25 cellular contexts compared by ENCODE assay signal in the genomic region with DNA sequence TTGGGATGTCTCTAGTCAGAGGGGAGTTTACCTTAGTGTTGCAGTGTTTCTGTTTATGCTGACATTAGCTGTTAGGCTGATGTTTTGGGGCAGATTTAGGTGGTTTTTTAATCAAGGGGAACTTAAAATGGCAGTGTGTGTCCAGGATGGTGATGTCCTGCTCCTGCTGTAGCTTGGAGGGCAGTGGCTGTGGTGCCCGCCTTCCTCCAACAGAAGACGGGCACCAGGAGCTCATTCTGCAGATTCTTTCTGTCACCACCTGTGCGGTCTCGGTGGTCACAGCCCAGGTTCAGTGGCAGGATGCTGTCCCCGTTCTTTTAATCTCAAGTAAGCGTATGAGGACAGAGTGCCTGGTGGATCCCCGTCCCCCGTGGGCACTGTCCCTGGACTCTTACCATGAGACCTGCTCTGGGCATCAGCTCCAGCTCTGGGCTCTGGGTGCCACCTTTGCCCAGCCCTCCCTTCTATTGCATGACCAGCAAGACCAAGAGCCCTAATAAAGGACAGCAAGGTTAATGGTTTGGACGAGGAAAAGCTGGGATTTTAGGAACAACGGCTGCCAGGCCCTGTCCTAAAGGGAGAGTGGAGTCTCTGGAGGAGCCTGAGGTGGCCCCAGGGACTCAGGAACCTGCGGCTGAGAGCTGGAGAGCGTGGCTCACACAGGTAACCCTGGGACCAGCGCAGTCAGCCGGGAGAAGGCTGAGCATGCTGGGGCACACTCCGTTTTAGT.
DNase-seq lines count a peak whose midpoint lies in the region; ATAC-seq and TF ChIP-seq lines count a peak whose summit lies in the region.
"Had no signal": no experiment of that assay in that cellular context is flagged by ENCODE, and none has a peak within 500 bp of the region (broad histone marks: within the 10 kb centered on the region; RNA-seq: fewer than 3 reads in every experiment).

No MANE protein-coding gene starts in this region.

- no peak overlapping the region for H3K4me3 ChIP-seq in H7 (ENCODE audit: insufficient read depth, low read depth, low read length)
- H3K4me3 ChIP-seq: cardiac muscle cell, HAP-1, SJSA1, skin epidermis, thyroid gland had no signal

- H3K36me3 Mint-ChIP-seq in osteocyte (ENCODE audit: unreplicated experiment), result no peaks in the 10 kb centered on the region
- H3K36me3 Mint-ChIP-seq: CD8-positive, alpha-beta T cell; naive thymus-derived CD8-positive, alpha-beta T cell had no signal

- intact Hi-C loops in left cardiac atrium (cut with DNase I), result loop anchor here in 1 of 2 donors (10.0 kb wide), 1 partner anchor 326 kb away; a partner anchor contains a TSS

- TF ChIP-seq CTCF in osteocyte (IDR thresholded peaks at IDR 0.05), result no peak

- no peak overlapping the region for H3K4me3 Mint-ChIP-seq in osteocyte (ENCODE audit: unreplicated experiment)
- H3K4me3 Mint-ChIP-seq: activated CD4-positive, alpha-beta T cell treated with anti-CD3 and anti-CD28 coated beads, Interleukin-2, amount 10 ng/mL, durations not matched to agents 7 days and 5 days; CD8-positive, alpha-beta T cell; dendritic cell treated with granulocyte-macrophage colony-stimulating factor and Interleukin-4, amounts not matched to agents 40 ng/mL and 50 ng/mL, for 4 days; mesothelial cell of epicardium had no signal

- DNase-seq in H7, result peak; percentile 36
- DNase-seq in M059J (ENCODE audit: low read depth), result peak; percentile 16
- no peak for DNase-seq in left cardiac atrium
- DNase-seq in osteocyte (ENCODE audit: extremely low spot score, unreplicated experiment), result peak; percentile 70
- no peak for DNase-seq in NCI-H2171 treated with DMSO at 0.1 percent for 48 hours (lab: John Stamatoyannopoulos, UW)
- DNase-seq: activated CD4-positive, alpha-beta T cell treated with anti-CD3 and anti-CD28 coated beads, Interleukin-2, amount 10 ng/mL, durations not matched to agents 7 days and 5 days; activated naive CD4-positive, alpha-beta T cell treated with Interleukin-2 at 50 U/mL for 16 hours; amygdala; MV-4-11; naive thymus-derived CD8-positive, alpha-beta T cell; NCI-H187 treated with DMSO at 0.1 percent for 48 hours; NCI-H345; OCI-M1; stimulated activated naive CD4-positive, alpha-beta T cell; T-helper 2 cell; thyroid gland had no signal

- ATAC-seq in left cardiac atrium, result peak; percentile 40 to 74
- no peak for ATAC-seq in HG03521 (IDR thresholded peaks at IDR 0.05; ENCODE audit: unreplicated experiment)
- ATAC-seq in HG03095 (IDR thresholded peaks at IDR 0.05; ENCODE audit: unreplicated experiment), result no peak
- ATAC-seq: CD8-positive, alpha-beta T cell; naive thymus-derived CD8-positive, alpha-beta T cell had no signal

- H3K9me3 Mint-ChIP-seq in osteocyte (ENCODE audit: unreplicated experiment), result peaks cover 4% of the 10 kb centered on the region
- H3K9me3 Mint-ChIP-seq: activated CD4-positive, alpha-beta T cell treated with anti-CD3 and anti-CD28 coated beads, Interleukin-2, amount 10 ng/mL, durations not matched to agents 7 days and 5 days; CD8-positive, alpha-beta T cell; dendritic cell treated with granulocyte-macrophage colony-stimulating factor and Interleukin-4, amounts not matched to agents 40 ng/mL and 50 ng/mL, for 4 days had no signal

- no peaks in the 10 kb centered on the region for H3K36me3 ChIP-seq in H7 (replicated peaks; ENCODE audit: control insufficient read depth, insufficient read depth, low read length)
- H3K36me3 ChIP-seq: cardiac muscle cell, HAP-1, SJSA1, thyroid gland had no signal

- H3K4me1 Mint-ChIP-seq in osteocyte (ENCODE audit: unreplicated experiment), result no peaks in the 10 kb centered on the region
- H3K4me1 Mint-ChIP-seq: activated CD4-positive, alpha-beta T cell treated with anti-CD3 and anti-CD28 coated beads, Interleukin-2, amount 10 ng/mL, durations not matched to agents 7 days and 5 days; mesothelial cell of epicardium had no signal

- H3K27me3 ChIP-seq in H7 (ENCODE audit: control insufficient read depth, insufficient read depth, low read length), result no peaks in the 10 kb centered on the region
- H3K27me3 ChIP-seq: cardiac muscle cell, SJSA1, thyroid gland had no signal

- no peaks in the 10 kb centered on the region for H3K27me3 Mint-ChIP-seq in osteocyte (ENCODE audit: unreplicated experiment)
- H3K27me3 Mint-ChIP-seq: activated CD4-positive, alpha-beta T cell treated with anti-CD3 and anti-CD28 coated beads, Interleukin-2, amount 10 ng/mL, durations not matched to agents 7 days and 5 days had no signal

- no peak overlapping the region for H3K27ac Mint-ChIP-seq in osteocyte (ENCODE audit: unreplicated experiment)
- H3K27ac Mint-ChIP-seq: activated CD4-positive, alpha-beta T cell treated with anti-CD3 and anti-CD28 coated beads, Interleukin-2, amount 10 ng/mL, durations not matched to agents 7 days and 5 days; CD8-positive, alpha-beta T cell; dendritic cell treated with granulocyte-macrophage colony-stimulating factor and Interleukin-4, amounts not matched to agents 40 ng/mL and 50 ng/mL, for 4 days; mesothelial cell of epicardium; naive thymus-derived CD8-positive, alpha-beta T cell had no signal

Comparison
In these comparisons a context has a peak if more than half of its experiments do, and no peak if none do; other contexts are left out.
1. DNase-seq: peak in H7 (single experiment), M059J (single experiment) and osteocyte (single experiment); none in left cardiac atrium (single experiment) and NCI-H2171 treated with DMSO at 0.1 percent for 48 hours (single experiment).
2. ATAC-seq: peak in left cardiac atrium (2 of 2); none in HG03521 (single experiment) and HG03095 (single experiment).